ENCODE assay signal across 10 cellular contexts in the genomic region with DNA sequence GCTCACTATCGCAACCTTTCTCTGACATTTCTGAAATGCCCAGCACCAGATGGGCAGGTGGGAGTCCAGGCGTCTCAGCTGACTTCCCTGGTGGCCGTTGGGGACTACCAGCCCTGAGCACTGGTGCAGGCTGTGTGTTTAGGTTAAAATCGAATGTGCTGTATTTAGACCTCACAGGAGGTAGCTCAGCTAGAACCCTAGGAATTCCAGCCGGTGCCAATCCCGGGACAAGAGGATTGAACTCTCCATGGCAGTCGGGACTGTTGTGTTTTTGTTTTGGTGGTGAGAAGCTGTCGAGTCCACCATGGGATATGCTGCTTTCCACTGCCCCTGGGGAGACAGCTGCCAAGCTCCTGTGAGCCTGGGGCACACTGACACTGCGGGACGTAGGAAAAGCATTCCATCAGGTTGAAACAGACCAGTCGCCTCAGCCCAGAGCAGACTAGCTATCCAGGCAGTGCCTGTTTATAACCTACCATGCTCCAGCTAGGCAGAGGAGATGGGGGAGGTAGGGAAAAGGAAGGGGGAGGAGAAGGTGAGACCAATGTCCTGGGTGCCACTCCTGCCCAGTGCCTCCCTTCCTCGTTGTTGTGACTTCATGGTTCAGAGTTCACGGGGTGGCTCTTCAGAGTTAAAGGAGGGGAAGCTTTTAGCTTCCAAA. TPM values are rescaled to one million over a fixed set of nuclear protein-coding genes. Genes with fewer than 3 reads are reported as not detected.
A peak's percentile ranks its signal among the peaks of the same experiment; 100 is the strongest.
DNase-seq lines count a peak whose midpoint lies in the region; ATAC-seq and TF ChIP-seq lines count a peak whose summit lies in the region.
"Had no signal": no experiment of that assay in that cellular context is flagged by ENCODE, and none has a peak within 500 bp of the region (broad histone marks: within the 10 kb centered on the region; RNA-seq: fewer than 3 reads in every experiment).

No MANE protein-coding gene starts in this region.

- H3K79me1 ChIP-seq in mesenchymal stem cell (replicated peaks; ENCODE audit: low read length, poor library complexity, severe bottlenecking): peaks cover 8% of the 10 kb centered on the region

- peak overlapping the region; percentile 15 to 98 for H2BK12ac ChIP-seq in mesenchymal stem cell (ENCODE audit: low read length in 2 of 2)

- peak overlapping the region; percentile 69 for H2AK5ac ChIP-seq in mesenchymal stem cell (ENCODE audit: low read length, severe bottlenecking)

- peaks cover 46% of the 10 kb centered on the region for H3K36me3 ChIP-seq in MG63
- H3K36me3 ChIP-seq in mesenchymal stem cell (ENCODE audit: control insufficient read depth in 1 of 2, insufficient read depth in 2 of 2, low read depth in 1 of 2, low read length in 2 of 2): peaks cover 10 to 30% of the 10 kb centered on the region in 2 experiments

- peaks cover 55% of the 10 kb centered on the region for H3K4me1 ChIP-seq in mesenchymal stem cell (ENCODE audit: control insufficient read depth, insufficient read depth, low read depth, low read length)

- H2BK5ac ChIP-seq in mesenchymal stem cell (ENCODE audit: low read depth, low read length, poor library complexity, severe bottlenecking): peak overlapping the region; percentile 59

- H3K27ac ChIP-seq in coronary artery: peak overlapping the region; percentile 93 to 99
- peak overlapping the region; percentile 97 for H3K27ac ChIP-seq in mesenchymal stem cell (ENCODE audit: low read length, poor library complexity, severe bottlenecking)
- H3K27ac ChIP-seq: C4-2B had no signal

- DNase-seq in A172 (ENCODE audit: low spot score) (peak; percentile 85), MG63 (peak; percentile 55), coronary artery (ENCODE audit: low spot score) (peak; percentile 96), mesenchymal stem cell (peak; percentile 96), nucleus accumbens (lab: John Stamatoyannopoulos, UW) (no peak)
- DNase-seq in stimulated activated CD8-positive, alpha-beta memory T cell treated with anti-CD3 and anti-CD28 coated beads, Interleukin-4, amount 100 ng/mL, for 48 hours: no peak
- DNase-seq: activated naive CD4-positive, alpha-beta T cell had no signal

- peak overlapping the region in 1 of 2 experiments; percentile 97 for H3K23ac ChIP-seq in mesenchymal stem cell (ENCODE audit: low read length in 2 of 2)

- H3K9me3 ChIP-seq in MG63 (no peaks in the 10 kb centered on the region), mesenchymal stem cell (ENCODE audit: control insufficient read depth, low read length) (no peaks in the 10 kb centered on the region)

- peak overlapping the region in 1 of 2 experiments; percentile 45 for H3K14ac ChIP-seq in mesenchymal stem cell (ENCODE audit: low read length in 2 of 2)

- ATAC-seq in GM19467 (IDR thresholded peaks at IDR 0.05; ENCODE audit: unreplicated experiment) (no peak), GM21447 (IDR thresholded peaks at IDR 0.05; ENCODE audit: unreplicated experiment) (no peak)

- H3K4me2 ChIP-seq in mesenchymal stem cell (ENCODE audit: low read length, poor library complexity, severe bottlenecking): peak overlapping the region; percentile 26

- no peak overlapping the region for H2BK120ac ChIP-seq in mesenchymal stem cell (ENCODE audit: low read depth, low read length)

- no peak overlapping the region for H2BK15ac ChIP-seq in mesenchymal stem cell (ENCODE audit: low read depth, poor library complexity, severe bottlenecking)

- H4K8ac ChIP-seq in mesenchymal stem cell (ENCODE audit: low read length): peak overlapping the region; percentile 2

- H3K18ac ChIP-seq in mesenchymal stem cell (ENCODE audit: low read depth in 1 of 2, low read length in 2 of 2): peak overlapping the region; percentile 85 to 87

- WGBS in mesenchymal stem cell: 43% methylated on average over 11 of the region's 13 CpGs

- peak overlapping the region; percentile 50 for H3K9ac ChIP-seq in mesenchymal stem cell (ENCODE audit: low read length)

- no peaks in the 10 kb centered on the region for H3K27me3 ChIP-seq in MG63
- H3K27me3 ChIP-seq in mesenchymal stem cell (ENCODE audit: control insufficient read depth in 1 of 2, insufficient read depth in 1 of 2, low read length in 2 of 2): no peaks in the 10 kb centered on the region

- peak overlapping the region; percentile 53 for H4K91ac ChIP-seq in mesenchymal stem cell (ENCODE audit: low read length)

- no peak overlapping the region for H2AFZ ChIP-seq in mesenchymal stem cell (ENCODE audit: low read depth, low read length)

- TF ChIP-seq CTCF in coronary artery (IDR thresholded peaks at IDR 0.05): no peak

- H3K4me3 ChIP-seq in MG63: no peak overlapping the region
- peak overlapping the region; percentile 14 for H3K4me3 ChIP-seq in coronary artery
- H3K4me3 ChIP-seq in mesenchymal stem cell (ENCODE audit: insufficient read depth in 1 of 2, low read depth in 1 of 2, low read length in 2 of 2): no peak overlapping the region

- peak overlapping the region; percentile 29 to 51 for H3K4ac ChIP-seq in mesenchymal stem cell (ENCODE audit: low read depth in 1 of 2, low read length in 2 of 2)

RNA-seq across cellular contexts. Expression of a gene that starts 52.9 kb away (rescaled TPM):
- 95.3 and 148 TPM in 2 replicates for total RNA-seq in A172 (2014; rRNA removed; shearing (Covaris generic))
- total RNA-seq in MG63 (2014; rRNA removed; shearing (Covaris generic); ENCODE audit: low replicate concordance): 37.9 and 42.4 TPM in 2 replicates
- polyA plus RNA-seq in mesenchymal stem cell (2013, experiment 1 of 2): 96.9 TPM
- 100 TPM for polyA plus RNA-seq in mesenchymal stem cell (2013, experiment 2 of 2)

Comparison
In these comparisons a context has a peak if more than half of its experiments do, and no peak if none do; other contexts are left out.
1. DNase-seq: peak in A172 (single experiment), MG63 (single experiment), coronary artery (single experiment) and mesenchymal stem cell (single experiment); none in stimulated activated CD8-positive, alpha-beta memory T cell treated with anti-CD3 and anti-CD28 coated beads, Interleukin-4, amount 100 ng/mL, for 48 hours (single experiment) and nucleus accumbens (0 of 56).